ENCODE assay signal across 9 cellular contexts in the genomic region with DNA sequence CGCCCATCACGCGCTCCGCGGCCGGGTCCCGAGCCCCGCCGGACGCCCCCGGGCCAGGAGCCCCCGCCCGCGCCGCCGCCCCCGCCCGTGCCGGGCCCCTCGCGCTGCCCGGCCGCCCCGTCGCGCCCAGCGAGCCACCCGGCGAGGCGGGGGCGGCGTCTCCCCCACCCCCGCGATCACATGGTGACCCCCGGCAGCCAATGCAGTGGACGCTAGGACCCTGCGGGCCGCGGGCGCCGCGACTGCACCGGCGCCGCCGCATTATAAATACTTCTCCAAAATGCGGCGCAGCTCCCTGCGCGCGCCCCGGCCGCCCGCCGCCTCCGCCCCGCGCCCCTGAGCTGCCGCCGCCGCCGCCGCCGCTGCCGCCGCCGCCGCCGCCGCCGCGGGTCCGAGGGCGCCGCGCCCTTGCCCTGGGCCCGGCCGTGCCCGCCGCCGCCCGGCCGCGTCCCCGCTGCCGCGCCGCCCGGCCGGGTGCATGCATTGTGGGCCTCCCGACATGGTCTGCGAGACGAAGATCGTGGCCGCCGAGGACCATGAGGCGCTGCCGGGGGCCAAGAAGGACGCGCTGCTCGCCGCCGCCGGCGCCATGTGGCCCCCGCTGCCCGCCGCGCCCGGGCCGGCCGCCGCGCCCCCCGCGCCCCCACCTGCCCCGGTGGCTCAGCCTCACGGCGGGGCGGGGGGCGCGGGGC. TPM values are rescaled to one million over a fixed set of nuclear protein-coding genes. Genes with fewer than 3 reads are reported as not detected.
A peak's percentile ranks its signal among the peaks of the same experiment; 100 is the strongest.
DNase-seq lines count a peak whose midpoint lies in the region; ATAC-seq and TF ChIP-seq lines count a peak whose summit lies in the region.
"Had no signal": no experiment of that assay in that cellular context is flagged by ENCODE, and none has a peak within 500 bp of the region (broad histone marks: within the 10 kb centered on the region; RNA-seq: fewer than 3 reads in every experiment).

NAT8L (plus strand) TSS at position 294 of the 692 bp plus-strand sequence; CDS start at position 479, 185 bp downstream.

- no peak within 1 kb of the TSS for H3K27ac Mint-ChIP-seq in endodermal cell
- H3K27ac Mint-ChIP-seq in naive B cell: no peak within 1 kb of the TSS

- no peaks in the 10 kb centered on the region for H3K36me3 Mint-ChIP-seq in endodermal cell (ENCODE audit: low read depth)
- H3K36me3 Mint-ChIP-seq in naive B cell: no peaks in the 10 kb centered on the region

- H3K27me3 Mint-ChIP-seq in endodermal cell (ENCODE audit: insufficient read depth): peaks cover 56% of the 10 kb centered on the region
- peaks cover 22 to 48% (median 27%) of the 10 kb centered on the region in 3 donors for H3K27me3 Mint-ChIP-seq in naive B cell

- H3K4me3 Mint-ChIP-seq in endodermal cell (peak within 1 kb of the TSS; percentile 48), naive B cell (peak within 1 kb of the TSS in 6 of 8 donors; percentile 59 to 84 (median 70))

- H3K9ac ChIP-seq in endodermal cell (ENCODE audit: extremely low read depth, low read length, poor library complexity, severe bottlenecking): no peak within 1 kb of the TSS

- H3K4me1 Mint-ChIP-seq in endodermal cell (no peaks in the 10 kb centered on the region), naive B cell (peaks cover 0 to 8% (median 0%) of the 10 kb centered on the region in 3 donors)

- H3K4me1 ChIP-seq in endodermal cell (ENCODE audit: control insufficient read depth, insufficient read depth, low read length): no peaks in the 10 kb centered on the region

- ATAC-seq in naive B cell (ENCODE audit: low read depth in 2 of 2) (peak; percentile 81 to 83), GM21825 (IDR thresholded peaks at IDR 0.05; ENCODE audit: unreplicated experiment) (no peak), HG02610 (IDR thresholded peaks at IDR 0.05; ENCODE audit: unreplicated experiment) (no peak)

- no peak within 1 kb of the TSS for H3K4me3 ChIP-seq in endodermal cell (ENCODE audit: low read length)

- H3K27ac ChIP-seq in endodermal cell (ENCODE audit: low read depth, low read length): no peak within 1 kb of the TSS

- peaks cover 61% of the 10 kb centered on the region for H3K27me3 ChIP-seq in endodermal cell (ENCODE audit: control insufficient read depth, insufficient read depth, low read length, poor library complexity, severe bottlenecking)

- no peaks in the 10 kb centered on the region for H3K9me3 ChIP-seq in endodermal cell (ENCODE audit: control insufficient read depth, low read length)

- no peaks in the 10 kb centered on the region for H3K36me3 ChIP-seq in endodermal cell (ENCODE audit: control insufficient read depth, insufficient read depth, low read length)

- DNase-seq in AML-193 (lab: John Stamatoyannopoulos, UW) (peak; percentile 14 to 49), HK-2 (ENCODE audit: unreplicated experiment) (peak; percentile 42), RPMI8226 (peak; percentile 44), endodermal cell (peak; percentile 78), naive B cell (peak; percentile 33)
- no peak for DNase-seq in stimulated activated CD4-positive, alpha-beta T cell treated with anti-CD3 and anti-CD28 coated beads, Interleukin-1b, Interleukin-23, amount 100 ng/mL, for 48 hours

- WGBS in endodermal cell (ENCODE audit: insufficient coverage in 1 of 2, insufficient read length in 1 of 2), 2 experiments: 0% methylated on average over 122 of the region's 122 CpGs; no CpG with 5 or more reads in 1 of the 2 experiments

- H3K9me3 Mint-ChIP-seq in endodermal cell (no peaks in the 10 kb centered on the region), naive B cell (no peaks in the 10 kb centered on the region)

- TF ChIP-seq CTCF in endodermal cell (conservative IDR thresholded peaks at IDR 0.05): no peak

RNA-seq across cellular contexts. Expression of gene NAT8L, which starts in this region (rescaled TPM):
- total RNA-seq in endodermal cell: 1 to 10 TPM; 5.0 to 6.4 TPM
- polyA plus RNA-seq in endodermal cell (2013, experiment 1 of 2): 13.4 TPM
- 11.1 TPM for polyA plus RNA-seq in endodermal cell (2013, experiment 2 of 2)
- not detected for polyA plus RNA-seq in naive B cell (ENCODE audit: low read depth in 6 of 6)
- total RNA-seq: bronchial epithelial cell had no signal

Comparison
In these comparisons a context has a peak if more than half of its experiments do, and no peak if none do; other contexts are left out.
1. Peak in DNase-seq and ATAC-seq in naive B cell; RNA of the gene not detected or under 1 TPM.